In genomic region chr19:34834513-34834912, GRCh38 we compare ENCODE assay signal across 27 cellular contexts.
"Had no signal": no experiment of that assay in that cellular context is flagged by ENCODE, and none has a peak within 500 bp of the region (broad histone marks: within the 10 kb centered on the region; RNA-seq: fewer than 3 reads in every experiment).

No MANE protein-coding gene starts in this region.

- FAIRE-seq: pancreas, small intestine, urothelium cell line had no signal

- H3K4me3 Mint-ChIP-seq: natural killer cell; nephron; neural progenitor cell; stimulated activated effector memory CD8-positive, alpha-beta T cell treated with anti-CD3 and anti-CD28 coated beads, Interleukin-12 subunit alpha, Interleukin-12 subunit beta, amount 100 ng/mL, for 72 hours; stimulated activated naive B cell treated with anti-CD40 and anti-IgM and Interleukin-4, amounts not matched to agents 10 μg/mL and 1 μg/mL and 100 μg/mL, for 72 hours; stimulated activated naive CD8-positive, alpha-beta T cell treated with anti-CD3 and anti-CD28 coated beads, Interleukin-15, Interleukin-2, amounts not matched to agents 100 ng/mL and 50 ng/mL, for 24 hours had no signal

- H3K4me3 ChIP-seq: neural progenitor cell, pancreas, psoas muscle, right lobe of liver, sigmoid colon, stomach, thoracic aorta, thyroid gland, tibial nerve, upper lobe of left lung, vagina had no signal

- H3K9me3 Mint-ChIP-seq: natural killer cell; nephron; stimulated activated effector memory CD8-positive, alpha-beta T cell treated with anti-CD3 and anti-CD28 coated beads, Interleukin-12 subunit alpha, Interleukin-12 subunit beta, amount 100 ng/mL, for 72 hours; stimulated activated naive B cell treated with anti-CD40 and anti-IgM and Interleukin-4, amounts not matched to agents 10 μg/mL and 1 μg/mL and 100 μg/mL, for 72 hours; stimulated activated naive CD8-positive, alpha-beta T cell treated with anti-CD3 and anti-CD28 coated beads, Interleukin-15, Interleukin-2, amounts not matched to agents 100 ng/mL and 50 ng/mL, for 24 hours had no signal

- H3K27me3 Mint-ChIP-seq: stimulated activated naive CD8-positive, alpha-beta T cell treated with anti-CD3 and anti-CD28 coated beads, Interleukin-15, Interleukin-2, amounts not matched to agents 100 ng/mL and 50 ng/mL, for 24 hours had no signal

- H3K27ac Mint-ChIP-seq: natural killer cell; nephron; neural progenitor cell; progenitor cell of endocrine pancreas; stimulated activated effector memory CD8-positive, alpha-beta T cell treated with anti-CD3 and anti-CD28 coated beads, Interleukin-12 subunit alpha, Interleukin-12 subunit beta, amount 100 ng/mL, for 72 hours; stimulated activated naive B cell treated with anti-CD40 and anti-IgM and Interleukin-4, amounts not matched to agents 10 μg/mL and 1 μg/mL and 100 μg/mL, for 72 hours; stimulated activated naive CD8-positive, alpha-beta T cell treated with anti-CD3 and anti-CD28 coated beads, Interleukin-15, Interleukin-2, amounts not matched to agents 100 ng/mL and 50 ng/mL, for 24 hours had no signal

- H3K27ac ChIP-seq: neural progenitor cell, pancreas, psoas muscle, right lobe of liver, sigmoid colon, stomach, thoracic aorta, thyroid gland, tibial nerve, upper lobe of left lung, vagina had no signal

- H3K36me3 ChIP-seq: neural progenitor cell, pancreas, right lobe of liver, sigmoid colon, stomach, thoracic aorta, thyroid gland, tibial nerve, upper lobe of left lung, vagina had no signal

- H3K4me1 Mint-ChIP-seq: neural progenitor cell had no signal

- H3K9me3 ChIP-seq: pancreas, psoas muscle, right lobe of liver, sigmoid colon, stomach, thoracic aorta, thyroid gland, tibial nerve, upper lobe of left lung, vagina had no signal

- DNase-seq: natural killer cell; occipital lobe; pancreas; psoas muscle; right cardiac atrium; right lobe of liver; sigmoid colon; small intestine; stimulated activated CD4-positive, alpha-beta T cell treated with anti-CD3 and anti-CD28 coated beads, Interleukin-15, amount 100 ng/mL, for 24 hours; stimulated activated CD4-positive, alpha-beta T cell treated with anti-CD3 and anti-CD28 coated beads, Interleukin-2, amount 100 ng/mL, for 24 hours; stimulated activated CD4-positive, alpha-beta T cell treated with anti-CD3 and anti-CD28 coated beads, Interleukin-2, amount 100 ng/mL, for 48 hours; stimulated activated CD4-positive, alpha-beta T cell treated with anti-CD3 and anti-CD28 coated beads, Interleukin-4, amount 100 ng/mL, for 24 hours; stimulated activated naive B cell treated with anti-CD40 and anti-IgM and Interleukin-4, amounts not matched to agents 10 μg/mL and 1 μg/mL and 100 μg/mL, for 72 hours; stimulated activated naive CD4-positive, alpha-beta T cell treated with Interleukin-2 at 50 U/mL for 16 hours; stomach; thyroid gland; trophoblast cell; upper lobe of left lung had no signal

- H3K36me3 Mint-ChIP-seq: natural killer cell; stimulated activated effector memory CD8-positive, alpha-beta T cell treated with anti-CD3 and anti-CD28 coated beads, Interleukin-12 subunit alpha, Interleukin-12 subunit beta, amount 100 ng/mL, for 72 hours had no signal

- H3K27me3 ChIP-seq: pancreas, right lobe of liver, thyroid gland, tibial nerve, upper lobe of left lung, vagina had no signal
